In the genomic region with DNA sequence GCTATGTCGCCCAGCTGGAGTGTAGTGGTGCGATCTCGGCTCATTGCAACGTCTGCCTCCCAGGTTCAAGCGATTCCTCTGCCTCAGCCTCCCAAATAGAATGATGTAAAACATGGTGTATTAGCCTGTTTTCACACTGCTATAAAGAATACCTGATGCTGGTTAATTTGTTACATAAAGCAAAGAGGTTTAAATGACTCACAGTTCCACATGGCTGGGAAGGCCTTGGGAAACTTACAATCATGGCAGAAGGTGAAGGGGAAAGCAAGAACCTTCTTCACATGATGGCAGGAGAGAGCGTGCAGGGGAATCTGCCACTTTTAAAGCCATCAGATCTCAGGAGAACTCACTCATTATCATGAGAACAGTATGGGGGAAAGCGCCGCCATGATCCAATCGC, we compare ENCODE assay signal across 23 cellular contexts.
"Had no signal": no experiment of that assay in that cellular context is flagged by ENCODE, and none has a peak within 500 bp of the region (broad histone marks: within the 10 kb centered on the region; RNA-seq: fewer than 3 reads in every experiment).

No MANE protein-coding gene starts in this region.

- H3K36me3 Mint-ChIP-seq: IgD-negative memory B cell had no signal

- ATAC-seq: K562, Panc1, Right ventricle myocardium inferior, SK-N-SH treated with all-trans-retinoic acid at 6 μM for 48 hours had no signal

- H3K27me3 ChIP-seq: SJCRH30 had no signal

- H3K4me1 ChIP-seq: SJCRH30 had no signal

- DNase-seq: Kasumi-1, MM.1S, NCI-H1092 treated with DMSO at 0.1 percent for 48 hours, NCI-H1436, NCI-H187, NCI-H2029, NCI-H2081 treated with DMSO at 0.1 percent for 48 hours, NCI-H2171, NCI-H226, NCI-H446, NCI-H510A, NCI-H524 treated with DMSO at 0.1 percent for 48 hours, NCI-H69, NCI-H774, SHP77 treated with DMSO at 0.1 percent for 48 hours, SJCRH30 had no signal

- H3K9me3 ChIP-seq: SJCRH30 had no signal

- H3K36me3 ChIP-seq: SJCRH30 had no signal

- H3K27ac ChIP-seq: HL-60, KMS-11, SJCRH30 had no signal

- H3K9ac ChIP-seq: KMS-11 had no signal

- H3K4me1 Mint-ChIP-seq: IgD-negative memory B cell had no signal

- H3K4me3 ChIP-seq: K562, SJCRH30 had no signal

- H3K27me3 Mint-ChIP-seq: IgD-negative memory B cell had no signal

- H3K4me3 Mint-ChIP-seq: IgD-negative memory B cell had no signal

- H3K27ac Mint-ChIP-seq: IgD-negative memory B cell had no signal

- H3K4me2 ChIP-seq: KMS-11 had no signal
